ENCODE assay signal across 26 cellular contexts in genomic region chr11:65829459-65829858, GRCh38. TPM values are rescaled to one million over a fixed set of nuclear protein-coding genes. Genes with fewer than 3 reads are reported as not detected.
"Had no signal": no experiment of that assay in that cellular context is flagged by ENCODE, and none has a peak within 500 bp of the region (broad histone marks: within the 10 kb centered on the region; RNA-seq: fewer than 3 reads in every experiment).

No MANE protein-coding gene starts in this region.

- H3K27ac ChIP-seq: left ventricle myocardium inferior, ovary, prostate gland, spleen, suprapubic skin, thoracic aorta, tibial nerve, vagina had no signal

- DNase-seq: hippocampal formation; islet precursor cell; left ventricle myocardium inferior; mesendoderm; naive B cell; natural killer cell; ovary; retina; right cardiac atrium; small intestine; spleen; stimulated activated CD4-positive, alpha-beta T cell treated with anti-CD3 and anti-CD28 coated beads, Interleukin-4, amount 100 ng/mL, for 24 hours; stimulated activated naive CD4-positive, alpha-beta T cell had no signal

- H3K27me3 ChIP-seq: ovary, suprapubic skin, tibial nerve, vagina had no signal

- H3K4me3 Mint-ChIP-seq: mesothelial cell of epicardium; natural killer cell; stimulated activated effector memory CD8-positive, alpha-beta T cell treated with anti-CD3 and anti-CD28 coated beads, Interleukin-12 subunit alpha, Interleukin-12 subunit beta, amount 100 ng/mL, for 72 hours; stimulated activated naive CD8-positive, alpha-beta T cell treated with anti-CD3 and anti-CD28 coated beads, Interleukin-15, Interleukin-2, amounts not matched to agents 100 ng/mL and 50 ng/mL, for 24 hours; type B pancreatic cell had no signal

- H3K27ac Mint-ChIP-seq: mesothelial cell of epicardium; naive B cell; natural killer cell; stimulated activated effector memory CD8-positive, alpha-beta T cell treated with anti-CD3 and anti-CD28 coated beads, Interleukin-12 subunit alpha, Interleukin-12 subunit beta, amount 100 ng/mL, for 72 hours; stimulated activated naive CD8-positive, alpha-beta T cell treated with anti-CD3 and anti-CD28 coated beads, Interleukin-15, Interleukin-2, amounts not matched to agents 100 ng/mL and 50 ng/mL, for 24 hours; type B pancreatic cell had no signal

- H3K9me3 ChIP-seq: left ventricle myocardium inferior, ovary, prostate gland, spleen, suprapubic skin, thoracic aorta, tibial nerve, vagina had no signal

- H3K36me3 ChIP-seq: left ventricle myocardium inferior, ovary, prostate gland, spleen, suprapubic skin, thoracic aorta, tibial nerve, vagina had no signal

- ATAC-seq: natural killer cell; right cardiac atrium; sciatic nerve; stimulated activated effector memory CD8-positive, alpha-beta T cell treated with anti-CD3 and anti-CD28 coated beads, Interleukin-12 subunit alpha, Interleukin-12 subunit beta, amount 100 ng/mL, for 72 hours had no signal

- H3K27me3 Mint-ChIP-seq: naive B cell had no signal

- H3K4me1 ChIP-seq: prostate gland had no signal

- H3K9me3 Mint-ChIP-seq: mesothelial cell of epicardium; natural killer cell; stimulated activated naive CD8-positive, alpha-beta T cell treated with anti-CD3 and anti-CD28 coated beads, Interleukin-15, Interleukin-2, amounts not matched to agents 100 ng/mL and 50 ng/mL, for 24 hours had no signal

- H3K36me3 Mint-ChIP-seq: mesothelial cell of epicardium; naive B cell; natural killer cell; stimulated activated effector memory CD8-positive, alpha-beta T cell treated with anti-CD3 and anti-CD28 coated beads, Interleukin-12 subunit alpha, Interleukin-12 subunit beta, amount 100 ng/mL, for 72 hours; type B pancreatic cell had no signal

- H3K4me3 ChIP-seq: left ventricle myocardium inferior, lung, ovary, prostate gland, spleen, suprapubic skin, thoracic aorta, tibial nerve, vagina had no signal

RNA-seq across cellular contexts. Expression of gene SNX32, which starts 4.3 kb away (rescaled TPM):
- total RNA-seq: left ventricle myocardium inferior, mononuclear cell had no signal

RNA-seq across cellular contexts. Expression of gene OVOL1, which starts 42.6 kb away (rescaled TPM):
- total RNA-seq: left ventricle myocardium inferior, mononuclear cell, omental fat pad, right cardiac atrium, sciatic nerve, tibial nerve had no signal
